In the genomic region with DNA sequence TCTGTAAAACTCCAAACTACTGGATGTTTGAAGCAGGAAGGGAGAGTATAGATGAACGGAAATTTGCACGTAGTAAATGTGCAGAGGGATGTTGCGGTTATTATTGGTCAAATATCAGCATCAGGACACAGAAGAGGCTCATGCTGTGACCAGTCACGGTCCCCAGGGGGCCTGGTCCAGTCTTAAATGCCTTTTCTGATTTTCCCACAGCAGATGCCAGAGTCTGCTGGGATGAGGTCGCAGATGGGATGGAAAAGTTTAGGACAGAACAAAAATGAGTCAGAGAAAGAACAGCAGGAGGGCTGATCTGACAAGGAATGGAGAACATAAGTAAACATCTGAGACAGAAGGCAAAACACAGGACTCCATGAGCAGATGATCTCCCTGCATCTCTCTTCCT, we compare ENCODE assay signal across 18 cellular contexts. TPM values are rescaled to one million over a fixed set of nuclear protein-coding genes. Genes with fewer than 3 reads are reported as not detected.
DNase-seq lines count a peak whose midpoint lies in the region; ATAC-seq and TF ChIP-seq lines count a peak whose summit lies in the region.
"Had no signal": no experiment of that assay in that cellular context is flagged by ENCODE, and none has a peak within 500 bp of the region (broad histone marks: within the 10 kb centered on the region; RNA-seq: fewer than 3 reads in every experiment).

No MANE protein-coding gene starts in this region.

- ATAC-seq in activated T-cell treated with anti-CD3 and anti-CD28 coated beads, Interleukin-2, amount 50 U/mL, for 72 hours (replicated peaks in 1 of 2): no peak
- ATAC-seq: body of pancreas, GM12878 had no signal

- no peaks in the 10 kb centered on the region; the same call in 1 of the 2 replicates for H3K27me3 ChIP-seq in Caco-2 (replicated peaks; ENCODE audit: control insufficient read depth, insufficient read depth, low read length)
- H3K27me3 ChIP-seq: body of pancreas had no signal

- H3K27me3 Mint-ChIP-seq in activated T-cell treated with anti-CD3 and anti-CD28 coated beads, Interleukin-2, amount 50 U/mL, for 72 hours (ENCODE audit: low read depth): no peaks in the 10 kb centered on the region
- H3K27me3 Mint-ChIP-seq in chondrocyte (ENCODE audit: low read depth): no peaks in the 10 kb centered on the region
- H3K27me3 Mint-ChIP-seq in Caco-2 (ENCODE audit: insufficient read depth, unreplicated experiment): peaks cover 7% of the 10 kb centered on the region

- no peaks in the 10 kb centered on the region for H3K36me3 ChIP-seq in Caco-2 (ENCODE audit: control insufficient read depth, insufficient read depth, low read length)

- no TSS peak for BruUV-seq in Caco-2 (replicated peaks; lab: Mats Ljungman, UMichigan)

- POLR2A ChIA-PET in Caco-2 (lab: Charles Lee): no interaction called here

- H3K9me3 Mint-ChIP-seq in activated T-cell treated with anti-CD3 and anti-CD28 coated beads, Interleukin-2, amount 50 U/mL, for 72 hours: peaks cover 0 to 2% of the 10 kb centered on the region in 2 donors
- peaks cover 6% of the 10 kb centered on the region for H3K9me3 Mint-ChIP-seq in chondrocyte (ENCODE audit: low read depth)
- H3K9me3 Mint-ChIP-seq in Caco-2 (ENCODE audit: unreplicated experiment): no peaks in the 10 kb centered on the region
- H3K9me3 Mint-ChIP-seq: type B pancreatic cell had no signal

- H3K27ac Mint-ChIP-seq in activated T-cell treated with anti-CD3 and anti-CD28 coated beads, Interleukin-2, amount 50 U/mL, for 72 hours: peak overlapping the region; percentile 76
- H3K27ac Mint-ChIP-seq in chondrocyte (ENCODE audit: unreplicated experiment) (peak overlapping the region; percentile 18), Caco-2 (ENCODE audit: unreplicated experiment) (no peak overlapping the region)
- H3K27ac Mint-ChIP-seq: endodermal cell, type B pancreatic cell had no signal

- no peaks in the 10 kb centered on the region for H3K9me3 ChIP-seq in Caco-2
- H3K9me3 ChIP-seq: body of pancreas had no signal

- intact Hi-C loops in Caco-2 (cut with micrococcal nuclease; ENCODE audit: unreplicated experiment): no loop called here

- no peak overlapping the region for H3K4me3 ChIP-seq in Caco-2 (ENCODE audit: low read depth, low read length)
- H3K4me3 ChIP-seq: body of pancreas, GM12878 had no signal

- H3K36me3 Mint-ChIP-seq in activated T-cell treated with anti-CD3 and anti-CD28 coated beads, Interleukin-2, amount 50 U/mL, for 72 hours (ENCODE audit: insufficient read depth in 2 of 2): peaks cover 11 to 19% of the 10 kb centered on the region in 2 donors
- H3K36me3 Mint-ChIP-seq in chondrocyte (ENCODE audit: low read depth) (no peaks in the 10 kb centered on the region), Caco-2 (ENCODE audit: insufficient read depth, unreplicated experiment) (no peaks in the 10 kb centered on the region)
- H3K36me3 Mint-ChIP-seq: naive B cell, type B pancreatic cell had no signal

- H3K4me3 Mint-ChIP-seq in activated T-cell treated with anti-CD3 and anti-CD28 coated beads, Interleukin-2, amount 50 U/mL, for 72 hours: no peak overlapping the region
- H3K4me3 Mint-ChIP-seq in chondrocyte (ENCODE audit: unreplicated experiment): no peak overlapping the region
- H3K4me3 Mint-ChIP-seq in Caco-2 (ENCODE audit: unreplicated experiment): no peak overlapping the region
- H3K4me3 Mint-ChIP-seq: endodermal cell, type B pancreatic cell had no signal

- H3K4me1 Mint-ChIP-seq in activated T-cell treated with anti-CD3 and anti-CD28 coated beads, Interleukin-2, amount 50 U/mL, for 72 hours (ENCODE audit: low read depth): peaks cover 100% of the 10 kb centered on the region
- H3K4me1 Mint-ChIP-seq in chondrocyte (ENCODE audit: low read depth) (peaks cover 7% of the 10 kb centered on the region), Caco-2 (ENCODE audit: low read depth, unreplicated experiment) (no peaks in the 10 kb centered on the region)
- H3K4me1 Mint-ChIP-seq: endodermal cell had no signal

- DNase-seq in activated T-cell treated with anti-CD3 and anti-CD28 coated beads, Interleukin-2, amount 50 U/mL, for 72 hours: no peak
- DNase-seq in activated T-cell treated with anti-CD3 and anti-CD28 coated beads, Interleukin-2, amount 50 U/mL, for 1 hour: no peak
- DNase-seq in LHCN-M2 (ENCODE audit: low read depth) (peak; percentile 59), chondrocyte (ENCODE audit: low spot score) (no peak), smooth muscle cell of the brain vasculature (ENCODE audit: low read depth, low spot score) (peak; percentile 100), Caco-2 (no peak), anterior cingulate cortex (lab: John Stamatoyannopoulos, UW) (no peak), NCI-H2107 (lab: John Stamatoyannopoulos, UW) (no peak)
- DNase-seq: body of pancreas, DMS79, endodermal cell, Kasumi-1, naive B cell, NCI-H2029 treated with DMSO at 0.1 percent for 48 hours, small intestine had no signal

- H3K4me1 ChIP-seq in Caco-2: no peaks in the 10 kb centered on the region
- H3K4me1 ChIP-seq: body of pancreas had no signal

- CTCF ChIA-PET in Caco-2 (lab: Charles Lee): no interaction called here

- TF ChIP-seq CTCF in chondrocyte (IDR thresholded peaks at IDR 0.05) (peak; percentile 31), Caco-2 (IDR thresholded peaks at IDR 0.05; ENCODE audit: insufficient read depth in 1 of 2, low read depth in 1 of 2, low read length in 1 of 2, severe bottlenecking in 1 of 2, unreplicated experiment in 1 of 2) (no peak)

RNA-seq across cellular contexts. Expression of gene SIRPG, which starts 11.7 kb away (rescaled TPM):
- total RNA-seq in activated T-cell treated with anti-CD3 and anti-CD28 coated beads, Interleukin-2, amount 50 U/mL, for 72 hours: 10 to 100 TPM; 37.0 to 55.4 TPM
- not detected in 2 replicates for total RNA-seq in LHCN-M2 (2014; rRNA removed)
- polyA plus RNA-seq in LHCN-M2 (2012): not detected
- total RNA-seq in chondrocyte: not detected in 3 replicates
- not detected in 2 replicates for total RNA-seq in Caco-2 (2022)
- total RNA-seq: body of pancreas, endodermal cell, SK-MEL-5 had no signal

RNA-seq across cellular contexts. Expression of gene SIRPB1, which starts 49.5 kb away (rescaled TPM):
- total RNA-seq in activated T-cell treated with anti-CD3 and anti-CD28 coated beads, Interleukin-2, amount 50 U/mL, for 72 hours: 1 to 10 TPM in 1 of 2 donors, under 1 TPM in 1; 0.91 to 1.6 TPM
- total RNA-seq in LHCN-M2 (2014; rRNA removed) (0.77 and 0.86 TPM in 2 replicates), chondrocyte (0.58 to 2.7 TPM (median 1.6 TPM) in 3 replicates), Caco-2 (2022) (not detected in 2 replicates)
- 1.7 TPM for polyA plus RNA-seq in LHCN-M2 (2012)

Comparison
In these comparisons a context has a peak if more than half of its experiments do, and no peak if none do; other contexts are left out.
1. DNase-seq: peak in LHCN-M2 (single experiment) and smooth muscle cell of the brain vasculature (single experiment); none in activated T-cell treated with anti-CD3 and anti-CD28 coated beads, Interleukin-2, amount 50 U/mL, for 72 hours (0 of 2), activated T-cell treated with anti-CD3 and anti-CD28 coated beads, Interleukin-2, amount 50 U/mL, for 1 hour (single experiment), chondrocyte (single experiment), Caco-2 (0 of 2), anterior cingulate cortex (0 of 58) and NCI-H2107 (single experiment).
2. RNA of gene SIRPG, which starts 11.7 kb away (total RNA-seq): 37.0 to 55.4 TPM in activated T-cell treated with anti-CD3 and anti-CD28 coated beads, Interleukin-2, amount 50 U/mL, for 72 hours; not detected in LHCN-M2, not detected in chondrocyte and not detected in Caco-2; every median in the first group is over 10 times any median in the second.